In genomic region chr4:15771419-15772058, GRCh38 we compare ENCODE assay signal across 13 cellular contexts.
DNase-seq lines count a peak whose midpoint lies in the region; ATAC-seq and TF ChIP-seq lines count a peak whose summit lies in the region.
"Had no signal": no experiment of that assay in that cellular context is flagged by ENCODE, and none has a peak within 500 bp of the region (broad histone marks: within the 10 kb centered on the region; RNA-seq: fewer than 3 reads in every experiment).

No MANE protein-coding gene starts in this region.

- peak overlapping the region; percentile 57 for H3K27ac ChIP-seq in BLaER1
- H3K27ac ChIP-seq in OCI-LY3 (ENCODE audit: low read length): peak overlapping the region; percentile 57
- H3K27ac ChIP-seq: lower lobe of right lung, sigmoid colon had no signal

- H3K36me3 ChIP-seq in BLaER1: peaks cover 20% of the 10 kb centered on the region
- no peaks in the 10 kb centered on the region for H3K36me3 ChIP-seq in OCI-LY3 (replicated peaks; ENCODE audit: low read depth, low read length)
- H3K36me3 ChIP-seq: BE2C, lower lobe of right lung, sigmoid colon had no signal

- H4K20me1 ChIP-seq in BLaER1 (no peaks in the 10 kb centered on the region), OCI-LY3 (ENCODE audit: insufficient read depth, low read length) (no peaks in the 10 kb centered on the region)

- DNase-seq in SHP77 treated with DMSO at 0.1 percent for 48 hours (lab: John Stamatoyannopoulos, UW) (no peak), D341Med (ENCODE audit: low spot score) (no peak), NCI-H187 treated with DMSO at 0.1 percent for 48 hours (lab: John Stamatoyannopoulos, UW) (no peak), NCI-H2081 (lab: John Stamatoyannopoulos, UW) (no peak)
- DNase-seq: BE2C, lower lobe of right lung, NCI-H1436 treated with DMSO at 0.1 percent for 48 hours, sigmoid colon, T-helper 17 cell had no signal

- no peaks in the 10 kb centered on the region for H3K9me3 ChIP-seq in BLaER1
- H3K9me3 ChIP-seq in OCI-LY3 (ENCODE audit: insufficient read depth, low read length): no peaks in the 10 kb centered on the region
- H3K9me3 ChIP-seq: BE2C, lower lobe of right lung, sigmoid colon had no signal

- H3K27me3 ChIP-seq in BLaER1 (no peaks in the 10 kb centered on the region), OCI-LY3 (ENCODE audit: low read depth, low read length) (peaks cover 17% of the 10 kb centered on the region)
- H3K27me3 ChIP-seq: sigmoid colon had no signal

- TF ChIP-seq CTCF in OCI-LY3 (IDR thresholded peaks at IDR 0.05; ENCODE audit: low read depth, low read length): no peak

- no peak overlapping the region; the same call in 1 of the 2 replicates for H2AFZ ChIP-seq in OCI-LY3 (ENCODE audit: low read depth, low read length)

- ATAC-seq in GM19023 (IDR thresholded peaks at IDR 0.05; ENCODE audit: unreplicated experiment) (peak; percentile 65), HG02884 (IDR thresholded peaks at IDR 0.05; ENCODE audit: unreplicated experiment) (peak; percentile 80)
- ATAC-seq: T-helper 17 cell had no signal

- no peaks in the 10 kb centered on the region for H3K79me2 ChIP-seq in OCI-LY3 (ENCODE audit: low read length)

- H3K4me1 ChIP-seq in BLaER1: peaks cover 89% of the 10 kb centered on the region
- H3K4me1 ChIP-seq in OCI-LY3 (ENCODE audit: low read length): peaks cover 40% of the 10 kb centered on the region
- H3K4me1 ChIP-seq: BE2C, sigmoid colon had no signal

- H3K9ac ChIP-seq in BLaER1: no peak overlapping the region
- H3K9ac ChIP-seq in OCI-LY3 (ENCODE audit: low read length): peak overlapping the region; percentile 5; the same call in 1 of the 2 replicates

- H3K4me2 ChIP-seq in BLaER1 (peak overlapping the region; percentile 50), OCI-LY3 (ENCODE audit: low read length) (peak overlapping the region; percentile 80)

- no peak overlapping the region for H3K4me3 ChIP-seq in BLaER1
- H3K4me3 ChIP-seq in OCI-LY3 (ENCODE audit: low read length): peak overlapping the region; percentile 53
- H3K4me3 ChIP-seq: lower lobe of right lung, sigmoid colon had no signal
